ENCODE assay signal across 13 cellular contexts in the genomic region with DNA sequence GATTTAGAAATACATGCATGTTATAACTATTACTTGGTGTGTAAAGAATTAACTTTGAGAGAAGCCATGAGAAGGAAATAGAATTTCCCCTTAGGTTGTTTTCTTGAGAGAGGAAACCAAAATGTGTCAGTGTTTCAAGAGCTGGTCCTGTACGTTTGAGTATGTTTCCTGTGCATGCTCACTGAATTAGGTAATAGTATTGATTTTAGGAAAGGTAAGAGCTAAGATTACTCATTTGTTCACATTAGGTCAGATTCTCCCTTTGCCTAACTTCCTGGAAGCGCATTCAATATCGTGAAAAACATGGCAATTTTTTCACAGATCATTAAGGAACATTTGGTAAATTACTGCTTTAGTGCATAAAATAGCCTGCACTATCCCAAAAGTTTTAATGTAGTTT. TPM values are rescaled to one million over a fixed set of nuclear protein-coding genes. Genes with fewer than 3 reads are reported as not detected.
DNase-seq lines count a peak whose midpoint lies in the region; ATAC-seq and TF ChIP-seq lines count a peak whose summit lies in the region.
"Had no signal": no experiment of that assay in that cellular context is flagged by ENCODE, and none has a peak within 500 bp of the region (broad histone marks: within the 10 kb centered on the region; RNA-seq: fewer than 3 reads in every experiment).

No MANE protein-coding gene starts in this region.

- no peaks in the 10 kb centered on the region for H3K36me3 Mint-ChIP-seq in dendritic cell treated with granulocyte-macrophage colony-stimulating factor and Interleukin-4, amounts not matched to agents 40 ng/mL and 50 ng/mL, for 4 days (ENCODE audit: low read depth)
- H3K36me3 Mint-ChIP-seq: mesothelial cell of epicardium had no signal

- no peak overlapping the region for H3K4me3 ChIP-seq in GM12864 (ENCODE audit: low read depth, low read length)
- H3K4me3 ChIP-seq in psoas muscle = no peak overlapping the region

- no peaks in the 10 kb centered on the region for H3K4me1 ChIP-seq in psoas muscle

- no peak overlapping the region for H3K27ac ChIP-seq in psoas muscle

- intact Hi-C loops in dendritic cell treated with granulocyte-macrophage colony-stimulating factor and Interleukin-4, amounts not matched to agents 40 ng/mL and 50 ng/mL, for 4 days (cut with micrococcal nuclease) = no loop called here
- intact Hi-C loops in psoas muscle (cut with DNase I) = no loop called here

- H3K27ac Mint-ChIP-seq in dendritic cell treated with granulocyte-macrophage colony-stimulating factor and Interleukin-4, amounts not matched to agents 40 ng/mL and 50 ng/mL, for 4 days = peak overlapping the region; percentile 40
- H3K27ac Mint-ChIP-seq: mesothelial cell of epicardium had no signal

- no peaks in the 10 kb centered on the region for H3K27me3 ChIP-seq in psoas muscle (ENCODE audit: insufficient read depth in 3 of 3, low read length in 2 of 3)

- H3K4me3 Mint-ChIP-seq in dendritic cell treated with granulocyte-macrophage colony-stimulating factor and Interleukin-4, amounts not matched to agents 40 ng/mL and 50 ng/mL, for 4 days = no peak overlapping the region
- H3K4me3 Mint-ChIP-seq: mesothelial cell of epicardium had no signal

- peak; percentile 52 for ATAC-seq in GM19395 (IDR thresholded peaks at IDR 0.05; ENCODE audit: unreplicated experiment)
- peak; percentile 52 for ATAC-seq in HG03439 (IDR thresholded peaks at IDR 0.05; ENCODE audit: unreplicated experiment)
- no peak for ATAC-seq in psoas muscle
- ATAC-seq: Panc1 had no signal

- no peaks in the 10 kb centered on the region for H3K9me3 Mint-ChIP-seq in dendritic cell treated with granulocyte-macrophage colony-stimulating factor and Interleukin-4, amounts not matched to agents 40 ng/mL and 50 ng/mL, for 4 days

- no peaks in the 10 kb centered on the region for H3K27me3 Mint-ChIP-seq in dendritic cell treated with granulocyte-macrophage colony-stimulating factor and Interleukin-4, amounts not matched to agents 40 ng/mL and 50 ng/mL, for 4 days

- no peaks in the 10 kb centered on the region for H3K9me3 ChIP-seq in psoas muscle

- H3K4me1 Mint-ChIP-seq in dendritic cell treated with granulocyte-macrophage colony-stimulating factor and Interleukin-4, amounts not matched to agents 40 ng/mL and 50 ng/mL, for 4 days (ENCODE audit: low read depth) = peaks cover 21% of the 10 kb centered on the region

- DNase-seq in GM12864 (ENCODE audit: low read depth) = peak; percentile 53
- no peak for DNase-seq in psoas muscle
- no peak for DNase-seq in NCI-H1694 treated with DMSO at 0.1 percent for 48 hours (lab: John Stamatoyannopoulos, UW)
- no peak for DNase-seq in NCI-H226
- DNase-seq in cerebellum (ENCODE audit: low spot score) = no peak
- DNase-seq: activated CD4-positive, alpha-beta T cell treated with anti-CD3 and anti-CD28 coated beads, Interleukin-2, amount 50 U/mL, for 48 hours; cerebellar nuclear complex; NCI-H1105 had no signal

- TF ChIP-seq CTCF in GM12864 (IDR thresholded peaks at IDR 0.05; ENCODE audit: low read depth, low read length, missing control alignments) (no peak), psoas muscle (IDR thresholded peaks at IDR 0.05) (no peak)

- WGBS in psoas muscle, 3 donors = 52 to 64% (median 57%) methylated on average over 3 of the region's 3 CpGs

- H3K36me3 ChIP-seq in psoas muscle (ENCODE audit: insufficient read depth in 1 of 2, low read depth in 1 of 2) = no peaks in the 10 kb centered on the region

RNA-seq across cellular contexts. Expression of gene RDX, which starts 49.3 kb away (rescaled TPM):
- 100 to 1,000 TPM; 115 to 206 (median 144) TPM for total RNA-seq in psoas muscle
- 10 to 100 TPM; 27.8 to 63.4 (median 42.6) TPM for polyA plus RNA-seq in psoas muscle
- 72.6 TPM for total RNA-seq in cerebellum

Comparison
In these comparisons a context has a peak if more than half of its experiments do, and no peak if none do; other contexts are left out.
1. ATAC-seq: peak in GM19395 (single experiment) and HG03439 (single experiment); none in psoas muscle (0 of 4).